Comparison of ENCODE assay signal across 26 cellular contexts in the genomic region with DNA sequence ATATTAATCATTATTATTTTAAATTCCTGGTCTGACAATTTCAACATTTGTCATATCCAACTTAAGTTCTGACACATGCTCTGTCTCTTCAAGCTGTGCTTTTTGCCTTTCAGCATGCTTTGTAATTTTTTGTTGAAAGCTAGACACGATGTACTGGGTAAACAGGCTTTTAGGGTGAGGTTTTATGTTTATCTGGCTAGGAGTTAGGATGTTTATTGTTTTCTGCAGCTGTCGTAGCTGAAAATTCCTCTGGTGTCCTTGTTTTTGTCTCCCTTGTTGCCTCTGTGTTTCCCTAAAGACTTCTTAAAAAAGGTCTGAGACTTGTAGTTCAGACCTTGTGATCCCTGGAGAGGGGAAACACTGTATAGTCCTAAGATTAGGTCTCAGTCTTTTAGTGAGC.
"Had no signal": no experiment of that assay in that cellular context is flagged by ENCODE, and none has a peak within 500 bp of the region (broad histone marks: within the 10 kb centered on the region; RNA-seq: fewer than 3 reads in every experiment).

No MANE protein-coding gene starts in this region.

- H3K4me2 ChIP-seq: KMS-11, SK-N-SH had no signal

- H3K9ac ChIP-seq: KMS-11, SK-N-SH had no signal

- ATAC-seq: activated CD8-positive, alpha-beta memory T cell treated with anti-CD3 and anti-CD28 coated beads, Interleukin-2, amount 10 ng/mL, durations not matched to agents 7 days and 5 days; activated T-cell treated with anti-CD3 and anti-CD28 coated beads, Interleukin-2, amount 50 U/mL, for 4 hours; activated T-helper 17 cell treated with anti-CD3 and anti-CD28 coated beads, Interleukin-2, amount 50 U/mL, for 72 hours; Panc1; Right ventricle myocardium inferior had no signal

- H3K27me3 ChIP-seq: brain microvascular endothelial cell, MG63 had no signal

- H3K27me3 Mint-ChIP-seq: activated CD4-positive, alpha-beta T cell treated with anti-CD3 and anti-CD28 coated beads, Interleukin-2, amount 10 ng/mL, durations not matched to agents 7 days and 5 days; activated CD8-positive, alpha-beta memory T cell treated with anti-CD3 and anti-CD28 coated beads, Interleukin-2, amount 10 ng/mL, durations not matched to agents 7 days and 5 days; activated naive CD4-positive, alpha-beta T cell treated with anti-CD3 and anti-CD28 coated beads, Interleukin-2, amount 10 ng/mL, durations not matched to agents 7 days and 5 days; activated naive CD8-positive, alpha-beta T cell treated with anti-CD3 and anti-CD28 coated beads for 36 hours; activated T-helper 17 cell treated with anti-CD3 and anti-CD28 coated beads, Interleukin-2, amount 50 U/mL, for 72 hours had no signal

- H3K4me3 Mint-ChIP-seq: activated CD4-positive, alpha-beta T cell treated with anti-CD3 and anti-CD28 coated beads, Interleukin-2, amount 10 ng/mL, durations not matched to agents 7 days and 5 days; activated CD8-positive, alpha-beta memory T cell treated with anti-CD3 and anti-CD28 coated beads, Interleukin-2, amount 10 ng/mL, durations not matched to agents 7 days and 5 days; activated naive CD4-positive, alpha-beta T cell treated with anti-CD3 and anti-CD28 coated beads, Interleukin-2, amount 10 ng/mL, durations not matched to agents 7 days and 5 days; activated naive CD8-positive, alpha-beta T cell treated with anti-CD3 and anti-CD28 coated beads for 36 hours; activated T-cell treated with anti-CD3 and anti-CD28 coated beads, Interleukin-2, amount 50 U/mL, for 4 hours; activated T-helper 17 cell treated with anti-CD3 and anti-CD28 coated beads, Interleukin-2, amount 50 U/mL, for 72 hours had no signal

- H3K27ac Mint-ChIP-seq: activated CD4-positive, alpha-beta T cell treated with anti-CD3 and anti-CD28 coated beads, Interleukin-2, amount 10 ng/mL, durations not matched to agents 7 days and 5 days; activated CD8-positive, alpha-beta memory T cell treated with anti-CD3 and anti-CD28 coated beads, Interleukin-2, amount 10 ng/mL, durations not matched to agents 7 days and 5 days; activated naive CD4-positive, alpha-beta T cell treated with anti-CD3 and anti-CD28 coated beads, Interleukin-2, amount 10 ng/mL, durations not matched to agents 7 days and 5 days; activated naive CD8-positive, alpha-beta T cell treated with anti-CD3 and anti-CD28 coated beads for 36 hours; activated T-helper 17 cell treated with anti-CD3 and anti-CD28 coated beads, Interleukin-2, amount 50 U/mL, for 72 hours had no signal

- H3K9me3 Mint-ChIP-seq: activated naive CD4-positive, alpha-beta T cell treated with anti-CD3 and anti-CD28 coated beads, Interleukin-2, amount 10 ng/mL, durations not matched to agents 7 days and 5 days; activated T-cell treated with anti-CD3 and anti-CD28 coated beads, Interleukin-2, amount 50 U/mL, for 4 hours; activated T-helper 17 cell treated with anti-CD3 and anti-CD28 coated beads, Interleukin-2, amount 50 U/mL, for 72 hours had no signal

- H3K4me3 ChIP-seq: MG63 had no signal

- H3K9me3 ChIP-seq: MG63, SK-N-SH had no signal

- DNase-seq: activated CD4-positive, alpha-beta T cell treated with anti-CD3 and anti-CD28 coated beads, Interleukin-2, amount 10 ng/mL, durations not matched to agents 7 days and 5 days; activated CD4-positive, CD25-positive, alpha-beta regulatory T cell; activated CD8-positive, alpha-beta memory T cell treated with anti-CD3 and anti-CD28 coated beads, Interleukin-2, amount 10 ng/mL, durations not matched to agents 7 days and 5 days; activated gamma-delta T cell; activated naive CD4-positive, alpha-beta T cell treated with anti-CD3 and anti-CD28 coated beads, Interleukin-2, amount 10 ng/mL, durations not matched to agents 7 days and 5 days; activated naive CD8-positive, alpha-beta T cell treated with anti-CD3 and anti-CD28 coated beads for 36 hours; activated T-cell treated with anti-CD3 and anti-CD28 coated beads, Interleukin-2, amount 50 U/mL, for 4 hours; brain microvascular endothelial cell; MG63; NCI-H1105; NCI-H1436; NCI-H1694 treated with DMSO at 0.1 percent for 48 hours; NCI-H2029 treated with DMSO at 0.1 percent for 48 hours; NCI-H345; NCI-H510A; NCI-H526 treated with DMSO at 0.1 percent for 48 hours; NCI-H82; OCI-M1; RPMI8226; SK-N-SH; T-helper 1 cell had no signal

- H3K27ac ChIP-seq: brain microvascular endothelial cell, KMS-11, VCaP had no signal
